In the genomic region with DNA sequence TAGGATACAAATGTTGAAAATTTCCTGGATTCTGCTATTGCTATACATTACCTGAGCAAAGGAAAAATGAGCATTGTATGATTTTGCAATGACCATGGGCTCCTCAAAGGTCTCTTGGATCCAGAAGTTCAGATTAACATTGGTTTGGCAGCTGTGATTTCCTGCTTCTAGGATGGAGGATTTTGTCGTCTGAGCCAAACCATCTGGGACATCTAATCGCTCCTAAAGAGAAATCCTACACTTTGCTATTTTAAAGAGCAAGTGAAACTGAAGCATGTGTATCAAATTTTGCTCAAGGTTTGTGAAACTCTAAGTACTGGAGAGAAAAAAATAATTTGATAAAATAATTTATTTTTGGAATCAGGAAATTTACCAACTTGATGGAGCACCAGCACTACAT, we compare ENCODE assay signal across 2 cellular contexts.
TF ChIP-seq lines count a peak whose summit lies in the region.

No MANE protein-coding gene starts in this region.

TF ChIP-seq in SK-N-SH, 30 proteins besides CTCF, POLR2A, EP300 and RAD21 (continued from another document):
- TF ChIP-seq, protein P1, sequence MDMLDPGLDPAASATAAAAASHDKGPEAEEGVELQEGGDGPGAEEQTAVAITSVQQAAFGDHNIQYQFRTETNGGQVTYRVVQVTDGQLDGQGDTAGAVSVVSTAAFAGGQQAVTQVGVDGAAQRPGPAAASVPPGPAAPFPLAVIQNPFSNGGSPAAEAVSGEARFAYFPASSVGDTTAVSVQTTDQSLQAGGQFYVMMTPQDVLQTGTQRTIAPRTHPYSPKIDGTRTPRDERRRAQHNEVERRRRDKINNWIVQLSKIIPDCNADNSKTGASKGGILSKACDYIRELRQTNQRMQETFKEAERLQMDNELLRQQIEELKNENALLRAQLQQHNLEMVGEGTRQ (IDR thresholded peaks at IDR 0.05; ENCODE audit: borderline replicate concordance, low read depth, low read length) = no peak

TF ChIP-seq in SK-N-SH treated with all-trans-retinoic acid at 6 μM for 48 hours, 23 proteins besides CTCF, POLR2A, EP300 and RAD21 (continued from another document):
- TF ChIP-seq PATZ1 (CRISPR knock-in tag; IDR thresholded peaks at IDR 0.05; ENCODE audit: borderline replicate concordance) (no peak), ZNF565 (CRISPR knock-in tag; conservative IDR thresholded peaks at IDR 0.05; ENCODE audit: low read depth) (no peak), TCF4 (CRISPR knock-in tag; IDR thresholded peaks at IDR 0.05; ENCODE audit: borderline replicate concordance) (no peak)
- TF ChIP-seq, protein P2, sequence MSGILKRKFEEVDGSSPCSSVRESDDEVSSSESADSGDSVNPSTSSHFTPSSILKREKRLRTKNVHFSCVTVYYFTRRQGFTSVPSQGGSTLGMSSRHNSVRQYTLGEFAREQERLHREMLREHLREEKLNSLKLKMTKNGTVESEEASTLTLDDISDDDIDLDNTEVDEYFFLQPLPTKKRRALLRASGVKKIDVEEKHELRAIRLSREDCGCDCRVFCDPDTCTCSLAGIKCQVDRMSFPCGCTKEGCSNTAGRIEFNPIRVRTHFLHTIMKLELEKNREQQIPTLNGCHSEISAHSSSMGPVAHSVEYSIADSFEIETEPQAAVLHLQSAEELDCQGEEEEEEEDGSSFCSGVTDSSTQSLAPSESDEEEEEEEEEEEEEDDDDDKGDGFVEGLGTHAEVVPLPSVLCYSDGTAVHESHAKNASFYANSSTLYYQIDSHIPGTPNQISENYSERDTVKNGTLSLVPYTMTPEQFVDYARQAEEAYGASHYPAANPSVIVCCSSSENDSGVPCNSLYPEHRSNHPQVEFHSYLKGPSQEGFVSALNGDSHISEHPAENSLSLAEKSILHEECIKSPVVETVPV (CRISPR knock-in tag; IDR thresholded peaks at IDR 0.05) = no peak
